ENCODE assay signal across 20 cellular contexts in genomic region chr7:40297741-40298311, GRCh38.
DNase-seq lines count a peak whose midpoint lies in the region; ATAC-seq and TF ChIP-seq lines count a peak whose summit lies in the region.
"Had no signal": no experiment of that assay in that cellular context is flagged by ENCODE, and none has a peak within 500 bp of the region (broad histone marks: within the 10 kb centered on the region; RNA-seq: fewer than 3 reads in every experiment).

No MANE protein-coding gene starts in this region.

- CTCF ChIA-PET in MCF 10A (lab: Yijun Ruan, JAX), result interaction anchor here (0.7 kb wide), 3 partner anchors 10 to 1378 kb away, joined by 3 read pairs; no protein-coding TSS in a partner anchor

- POLR2A ChIA-PET in MCF 10A (lab: Yijun Ruan, JAX), result interaction anchor here (0.6 kb wide), 1 partner anchor 28 kb away, joined by 3 read pairs; no protein-coding TSS in a partner anchor

- no peaks in the 10 kb centered on the region for H3K36me3 ChIP-seq in breast epithelium

- peaks cover 31% of the 10 kb centered on the region for H3K4me1 Mint-ChIP-seq in MCF 10A (ENCODE audit: insufficient read depth, unreplicated experiment)
- H3K4me1 Mint-ChIP-seq: activated B cell treated with CpG ODN at 0.5 μM for 24 hours, brain had no signal

- H3K9me3 Mint-ChIP-seq in MCF 10A (ENCODE audit: unreplicated experiment), result no peaks in the 10 kb centered on the region
- H3K9me3 Mint-ChIP-seq: activated B cell treated with CpG ODN at 0.5 μM for 24 hours; brain; CD8-positive, alpha-beta T cell had no signal

- TF ChIP-seq POLR2A in breast epithelium (IDR thresholded peaks at IDR 0.05), result no peak

- H3K27ac Mint-ChIP-seq in MCF 10A (ENCODE audit: low read depth, unreplicated experiment), result peak overlapping the region; percentile 70
- H3K27ac Mint-ChIP-seq: activated B cell treated with CpG ODN at 0.5 μM for 24 hours; brain; CD8-positive, alpha-beta T cell had no signal

- H3K4me1 ChIP-seq in breast epithelium, result no peaks in the 10 kb centered on the region
- H3K4me1 ChIP-seq: parathyroid adenoma had no signal

- DNase-seq in MCF 10A (ENCODE audit: unreplicated experiment) (peak; percentile 27), breast epithelium (ENCODE audit: low spot score in 2 of 2) (no peak), astrocyte of the spinal cord (ENCODE audit: low read depth, low spot score) (peak; percentile 64), glomerular endothelial cell (ENCODE audit: extremely low read depth, low read depth, low spot score) (peak; percentile 31), SHP77 (lab: John Stamatoyannopoulos, UW) (no peak), NCI-H1105 (lab: John Stamatoyannopoulos, UW) (no peak), NCI-H1694 (lab: John Stamatoyannopoulos, UW) (no peak)
- DNase-seq: activated B cell treated with CpG ODN at 0.5 μM for 24 hours; activated gamma-delta T cell treated with Interleukin-2 at 50 U/mL for 16 hours; CD8-positive, alpha-beta T cell; effector memory CD4-positive, alpha-beta T cell; GF-D8; glutamatergic neuron; kidney; NCI-H2081 treated with DMSO at 0.1 percent for 48 hours; NCI-H526 treated with DMSO at 0.1 percent for 48 hours; PC-9 had no signal

- intact Hi-C loops in MCF 10A (cut with micrococcal nuclease), result no loop called here
- intact Hi-C loops in breast epithelium (cut with DNase I; ENCODE audit: low total_unique reads), result no loop called here

- H3K4me3 ChIP-seq in breast epithelium (no peak overlapping the region), astrocyte of the spinal cord (ENCODE audit: low read depth, low read length) (no peak overlapping the region)
- H3K4me3 ChIP-seq: PC-9 had no signal

- ATAC-seq in HG03097 (IDR thresholded peaks at IDR 0.05; ENCODE audit: low FRiP score, unreplicated experiment), result no peak
- ATAC-seq: CD8-positive, alpha-beta T cell had no signal

- no peak overlapping the region for H3K4me3 Mint-ChIP-seq in MCF 10A (ENCODE audit: unreplicated experiment)
- H3K4me3 Mint-ChIP-seq: activated B cell treated with CpG ODN at 0.5 μM for 24 hours; brain; CD8-positive, alpha-beta T cell had no signal

- H3K9me3 ChIP-seq in breast epithelium, result no peaks in the 10 kb centered on the region

- H3K27ac ChIP-seq in breast epithelium, result no peak overlapping the region
- H3K27ac ChIP-seq: parathyroid adenoma, PC-9 had no signal

- no peaks in the 10 kb centered on the region for H3K27me3 Mint-ChIP-seq in MCF 10A (ENCODE audit: insufficient read depth, unreplicated experiment)
- H3K27me3 Mint-ChIP-seq: activated B cell treated with CpG ODN at 0.5 μM for 24 hours, brain had no signal

- H3K36me3 Mint-ChIP-seq in MCF 10A (ENCODE audit: insufficient read depth, unreplicated experiment), result peaks cover 4% of the 10 kb centered on the region
- H3K36me3 Mint-ChIP-seq: brain; CD8-positive, alpha-beta T cell had no signal

- in situ Hi-C loops in astrocyte of the spinal cord (cut with HindIII; ENCODE audit: low sequenced_read_pairs), result no loop called here

- H3K27me3 ChIP-seq in breast epithelium, result no peaks in the 10 kb centered on the region

- TF ChIP-seq CTCF in MCF 10A (IDR thresholded peaks at IDR 0.05; ENCODE audit: unreplicated experiment) (no peak), breast epithelium (IDR thresholded peaks at IDR 0.05) (no peak), astrocyte of the spinal cord (IDR thresholded peaks at IDR 0.05; ENCODE audit: low read depth, low read length) (no peak)

- BruUV-seq in MCF 10A (replicated peaks; lab: Mats Ljungman, UMichigan), result no TSS peak

Comparison
In these comparisons a context has a peak if more than half of its experiments do, and no peak if none do; other contexts are left out.
1. DNase-seq: peak in MCF 10A (single experiment), astrocyte of the spinal cord (single experiment) and glomerular endothelial cell (single experiment); none in breast epithelium (0 of 2), SHP77 (0 of 2), NCI-H1105 (single experiment) and NCI-H1694 (single experiment).